Comparison of ENCODE assay signal across 8 cellular contexts in the genomic region with DNA sequence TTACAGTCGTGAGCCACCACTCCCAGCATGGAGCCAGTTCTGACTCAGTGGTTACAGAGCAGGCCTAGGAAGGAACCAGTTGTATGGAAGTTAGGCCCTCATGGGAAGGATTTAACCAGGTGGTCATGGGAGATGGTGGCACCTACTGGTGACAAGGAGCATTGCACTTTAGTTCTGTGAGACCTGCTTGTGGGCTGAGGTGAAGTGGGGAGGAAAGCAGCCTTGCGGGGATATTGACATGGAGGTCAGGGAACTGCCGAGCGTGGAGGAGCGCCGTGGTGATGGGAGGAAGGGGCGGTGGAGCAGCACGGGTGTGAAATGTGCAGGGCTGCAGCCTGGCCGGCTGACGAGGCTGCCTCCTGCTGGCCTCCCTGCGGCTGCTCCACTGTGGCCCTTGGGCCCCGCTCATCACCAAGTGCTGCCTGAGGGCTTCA.
DNase-seq lines count a peak whose midpoint lies in the region; ATAC-seq and TF ChIP-seq lines count a peak whose summit lies in the region.

No MANE protein-coding gene starts in this region.

- peak; percentile 55 for DNase-seq in A172 (ENCODE audit: low spot score)
- peak; percentile 65 for DNase-seq in GM10248 (ENCODE audit: extremely low spot score)
- DNase-seq in MM.1S, result peak; percentile 53
- peak; percentile 42 for DNase-seq in ecto neural progenitor cell (ENCODE audit: low spot score)
- peak in 8 of 9 donors; percentile 21 to 50 (median 33) for DNase-seq in naive thymus-derived CD4-positive, alpha-beta T cell

- no peak overlapping the region for H2AFZ ChIP-seq in MM.1S (ENCODE audit: low read length)

- peaks cover 23 to 34% (median 31%) of the 10 kb centered on the region in 7 donors for H3K4me1 Mint-ChIP-seq in naive thymus-derived CD4-positive, alpha-beta T cell

- H3K4me3 ChIP-seq in MM.1S (ENCODE audit: low read length), result no peak overlapping the region
- H3K4me3 ChIP-seq in naive thymus-derived CD4-positive, alpha-beta T cell (ENCODE audit: low read length), result no peak overlapping the region

- no peaks in the 10 kb centered on the region for H3K36me3 ChIP-seq in MM.1S (replicated peaks; ENCODE audit: insufficient read depth, low read length)
- H3K36me3 ChIP-seq in naive thymus-derived CD4-positive, alpha-beta T cell (ENCODE audit: control insufficient read depth in 2 of 3, insufficient read depth in 3 of 3, low read length in 3 of 3), result no peaks in the 10 kb centered on the region

- no peaks in the 10 kb centered on the region for H4K20me1 ChIP-seq in MM.1S (ENCODE audit: insufficient read depth, low read length)

- CTCF ChIA-PET in GM10248 (lab: Yijun Ruan, JAX), result interaction anchor here (0.6 to 1.3 kb wide), 8 partner anchors 9 to 451 kb away, joined by 3 to 6 read pairs (median 3); no protein-coding TSS in a partner anchor
- CTCF ChIA-PET in naive thymus-derived CD4-positive, alpha-beta T cell (lab: Charles Lee), result interaction anchor here (0.6 to 3.4 kb wide), 6 partner anchors 11 to 1500 kb away, joined by 3 to 40 read pairs (median 3); no protein-coding TSS in a partner anchor

- peak overlapping the region in 2 of 10 donors; percentile 7 to 36 for H3K4me3 Mint-ChIP-seq in naive thymus-derived CD4-positive, alpha-beta T cell

- no peaks in the 10 kb centered on the region for H3K27me3 Mint-ChIP-seq in naive thymus-derived CD4-positive, alpha-beta T cell

- H3K27ac ChIP-seq in MM.1S (ENCODE audit: low read length), result no peak overlapping the region
- no peak overlapping the region for H3K27ac ChIP-seq in VCaP
- no peak overlapping the region for H3K27ac ChIP-seq in naive thymus-derived CD4-positive, alpha-beta T cell (ENCODE audit: low read depth, low read length)

- peaks cover 96% of the 10 kb centered on the region for H3K79me2 ChIP-seq in MM.1S (ENCODE audit: low read length)

- peak; percentile 77 for ATAC-seq in naive thymus-derived CD4-positive, alpha-beta T cell
- ATAC-seq in HG02588 (IDR thresholded peaks at IDR 0.05; ENCODE audit: unreplicated experiment) (no peak), HG03039 (IDR thresholded peaks at IDR 0.05; ENCODE audit: unreplicated experiment) (no peak)

- H3K36me3 Mint-ChIP-seq in naive thymus-derived CD4-positive, alpha-beta T cell, result no peaks in the 10 kb centered on the region

- peaks cover 21% of the 10 kb centered on the region for H3K4me1 ChIP-seq in MM.1S (ENCODE audit: low read length)
- no peaks in the 10 kb centered on the region for H3K4me1 ChIP-seq in naive thymus-derived CD4-positive, alpha-beta T cell (ENCODE audit: control insufficient read depth in 2 of 2, insufficient read depth in 2 of 2, low read length in 2 of 2)

- H3K9me3 Mint-ChIP-seq in naive thymus-derived CD4-positive, alpha-beta T cell, result peaks cover 0 to 2% (median 0%) of the 10 kb centered on the region in 11 donors

- H3K9ac ChIP-seq in MM.1S (ENCODE audit: low read length), result no peak overlapping the region

- intact Hi-C loops in naive thymus-derived CD4-positive, alpha-beta T cell (cut with micrococcal nuclease), result loop anchor here (1.0 to 10.0 kb wide), 9 partner anchors 59 to 506 kb away; partner anchors contain the start of gene GALNT2 (in 2 of the 2)

- POLR2A ChIA-PET in GM10248 (lab: Yijun Ruan, JAX), result no interaction called here
- POLR2A ChIA-PET in naive thymus-derived CD4-positive, alpha-beta T cell (lab: Charles Lee), result no interaction called here

- H3K9me2 ChIP-seq in MM.1S (replicated peaks; ENCODE audit: insufficient read depth, low read length), result no peaks in the 10 kb centered on the region

- H3K27me3 ChIP-seq in MM.1S (replicated peaks; ENCODE audit: insufficient read depth, low read length), result no peaks in the 10 kb centered on the region
- no peaks in the 10 kb centered on the region for H3K27me3 ChIP-seq in naive thymus-derived CD4-positive, alpha-beta T cell (ENCODE audit: control insufficient read depth in 2 of 2, insufficient read depth in 2 of 2, low read length in 2 of 2)

- H3K4me2 ChIP-seq in MM.1S (ENCODE audit: low read depth, low read length), result no peak overlapping the region

- peak overlapping the region in 1 of 9 donors; percentile 48 for H3K27ac Mint-ChIP-seq in naive thymus-derived CD4-positive, alpha-beta T cell

- no peaks in the 10 kb centered on the region for H3K9me3 ChIP-seq in MM.1S (replicated peaks; ENCODE audit: insufficient read depth, low read length)
- no peaks in the 10 kb centered on the region for H3K9me3 ChIP-seq in naive thymus-derived CD4-positive, alpha-beta T cell (ENCODE audit: control insufficient read depth in 2 of 3, low read length in 3 of 3)

- H3F3A ChIP-seq in MM.1S (ENCODE audit: insufficient read depth, low read length), result peaks cover 13% of the 10 kb centered on the region

- TF ChIP-seq CTCF in GM10248 (IDR thresholded peaks at IDR 0.05; ENCODE audit: control extremely low read depth, extremely low read depth, low read depth, missing control alignments) (peak; percentile 62), MM.1S (IDR thresholded peaks at IDR 0.05; ENCODE audit: low read length) (peak; percentile 96), VCaP (conservative IDR thresholded peaks at IDR 0.05) (peak; percentile 67)
